ENCODE assay signal across 9 cellular contexts in the genomic region with DNA sequence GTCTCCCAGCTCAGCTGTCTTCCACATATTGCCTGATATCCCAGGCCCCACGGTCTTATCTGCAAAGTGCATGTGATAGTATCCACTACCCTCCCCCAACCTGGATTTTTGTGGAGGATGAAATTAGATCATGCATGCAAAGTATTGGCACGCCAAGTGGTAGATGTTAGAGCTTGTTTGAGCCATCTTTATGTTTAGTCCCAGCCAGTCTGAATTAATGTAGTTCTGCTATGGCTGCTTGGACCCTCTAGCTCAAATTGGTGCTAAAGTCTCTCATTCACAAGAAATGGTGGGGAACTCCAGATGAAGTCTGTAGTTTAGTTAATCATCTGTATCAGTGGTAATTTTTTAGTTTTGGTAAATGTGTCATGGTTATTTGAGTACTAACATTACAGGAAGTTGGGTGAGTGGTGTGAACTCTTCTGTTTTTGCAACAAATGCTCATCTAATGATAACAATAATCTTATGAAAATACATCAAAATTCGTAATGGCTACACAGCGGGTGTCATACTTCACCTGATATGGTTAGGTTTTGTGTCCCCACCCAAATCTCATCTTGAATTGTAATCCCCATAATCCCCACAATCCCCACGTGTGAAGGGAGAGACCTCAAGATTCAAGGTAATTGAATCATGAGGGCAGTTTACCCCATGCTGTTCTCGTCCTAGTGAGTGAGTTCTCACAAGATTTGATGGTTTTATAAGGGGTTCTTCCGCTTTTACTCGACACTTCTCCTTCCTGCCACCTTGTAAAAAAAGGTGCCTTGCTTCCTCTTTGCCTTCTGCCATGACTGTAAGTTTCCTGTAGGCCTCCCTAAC.
A peak's percentile ranks its signal among the peaks of the same experiment; 100 is the strongest.
DNase-seq lines count a peak whose midpoint lies in the region; ATAC-seq and TF ChIP-seq lines count a peak whose summit lies in the region.
"Had no signal": no experiment of that assay in that cellular context is flagged by ENCODE, and none has a peak within 500 bp of the region (broad histone marks: within the 10 kb centered on the region; RNA-seq: fewer than 3 reads in every experiment).

No MANE protein-coding gene starts in this region.

- H3K56ac ChIP-seq in IMR-90 (ENCODE audit: extremely low read depth, insufficient read depth, low read length) = no peak overlapping the region

- no peak overlapping the region for H3K27ac ChIP-seq in IMR-90 (ENCODE audit: insufficient read depth, low read length)

- no peak overlapping the region for H2AK9ac ChIP-seq in IMR-90 (replicated peaks; ENCODE audit: low read depth, low read length, poor library complexity)

- in situ Hi-C loops in IMR-90 (cut with MboI; ENCODE audit: low sequenced_read_pairs) = no loop called here

- peaks cover 79% of the 10 kb centered on the region for H3K4me1 Mint-ChIP-seq in activated naive CD4-positive, alpha-beta T cell treated with anti-CD3 and anti-CD28 coated beads for 36 hours (ENCODE audit: low read depth)
- H3K4me1 Mint-ChIP-seq in activated T-helper 1 cell treated with anti-CD3 and anti-CD28 coated beads, Interleukin-12 subunit alpha, Interleukin-12 subunit beta, Interleukin-2, Interleukin-4 antibody, amounts not matched to agents 30 ng/mL and 10 ng/mL and 1 ng/mL, durations not matched to agents 14 hours and 24 hours and 36 hours (ENCODE audit: low read depth) = peaks cover 67% of the 10 kb centered on the region
- peaks cover 30% of the 10 kb centered on the region for H3K4me1 Mint-ChIP-seq in stimulated activated memory B cell treated with anti-CD40 and anti-IgM and Interleukin-4, amounts not matched to agents 10 μg/mL and 1 μg/mL and 100 μg/mL, for 72 hours
- peaks cover 18% of the 10 kb centered on the region for H3K4me1 Mint-ChIP-seq in CD14-positive monocyte

- H4K20me1 ChIP-seq in IMR-90 (ENCODE audit: insufficient read depth, low read length) = no peaks in the 10 kb centered on the region

- DNase-seq in activated naive CD4-positive, alpha-beta T cell treated with anti-CD3 and anti-CD28 coated beads for 36 hours = peak; percentile 46
- no peak for DNase-seq in activated naive CD4-positive, alpha-beta T cell (lab: John Stamatoyannopoulos, UW)
- DNase-seq in IMR-90 (no peak), CD14-positive monocyte (ENCODE audit: low spot score) (no peak)
- DNase-seq in activated T-helper 1 cell treated with anti-CD3 and anti-CD28 coated beads, Interleukin-12 subunit alpha, Interleukin-12 subunit beta, Interleukin-2, Interleukin-4 antibody, amounts not matched to agents 30 ng/mL and 10 ng/mL and 1 ng/mL, durations not matched to agents 14 hours and 24 hours and 36 hours (ENCODE audit: low spot score) = no peak
- DNase-seq in central memory CD4-positive, alpha-beta T cell = no peak
- DNase-seq: NCI-H526 treated with DMSO at 0.1 percent for 48 hours had no signal

- H3K79me1 ChIP-seq in IMR-90 (ENCODE audit: low read depth in 1 of 2, low read length in 2 of 2) = no peaks in the 10 kb centered on the region; a peak in 1 of 4 replicates

- H4K8ac ChIP-seq in IMR-90 (ENCODE audit: low read depth in 2 of 2, low read length in 2 of 2) = no peak overlapping the region

- no peak overlapping the region for H4K5ac ChIP-seq in IMR-90 (ENCODE audit: low read depth, low read length)

- H3K36me3 Mint-ChIP-seq in activated naive CD4-positive, alpha-beta T cell treated with anti-CD3 and anti-CD28 coated beads for 36 hours (ENCODE audit: low read depth) = peaks cover 2% of the 10 kb centered on the region
- H3K36me3 Mint-ChIP-seq in activated T-helper 1 cell treated with anti-CD3 and anti-CD28 coated beads, Interleukin-12 subunit alpha, Interleukin-12 subunit beta, Interleukin-2, Interleukin-4 antibody, amounts not matched to agents 30 ng/mL and 10 ng/mL and 1 ng/mL, durations not matched to agents 14 hours and 24 hours and 36 hours (ENCODE audit: low read depth) = peaks cover 18% of the 10 kb centered on the region
- H3K36me3 Mint-ChIP-seq in stimulated activated memory B cell treated with anti-CD40 and anti-IgM and Interleukin-4, amounts not matched to agents 10 μg/mL and 1 μg/mL and 100 μg/mL, for 72 hours = no peaks in the 10 kb centered on the region
- peaks cover 0 to 3% of the 10 kb centered on the region in 2 donors for H3K36me3 Mint-ChIP-seq in CD14-positive monocyte

- H2BK5ac ChIP-seq in IMR-90 (ENCODE audit: low read depth, low read length, poor library complexity, severe bottlenecking) = no peak overlapping the region

- H3K18ac ChIP-seq in IMR-90 (ENCODE audit: low read depth, low read length) = no peak overlapping the region; the same call in none of the 2 replicates

- no peak overlapping the region for H3K9ac ChIP-seq in IMR-90 (ENCODE audit: low read depth, low read length)

- no peak overlapping the region for H3K14ac ChIP-seq in IMR-90 (replicated peaks; ENCODE audit: low read depth, low read length)

- CTCF ChIA-PET in activated naive CD4-positive, alpha-beta T cell treated with anti-CD3 and anti-CD28 coated beads for 36 hours (lab: Charles Lee) = interaction anchor here (0.8 to 1.0 kb wide), 2 partner anchors 12 to 15 kb away, joined by 3 to 4 read pairs; no protein-coding TSS in a partner anchor
- CTCF ChIA-PET in IMR-90 (lab: Yijun Ruan, JAX) = interaction anchor here (0.5 kb wide), 1 partner anchor 450 kb away, joined by 3 read pairs; no protein-coding TSS in a partner anchor

- peaks cover 15% of the 10 kb centered on the region for H3K9me3 Mint-ChIP-seq in activated naive CD4-positive, alpha-beta T cell treated with anti-CD3 and anti-CD28 coated beads for 36 hours
- peaks cover 29% of the 10 kb centered on the region for H3K9me3 Mint-ChIP-seq in activated T-helper 1 cell treated with anti-CD3 and anti-CD28 coated beads, Interleukin-12 subunit alpha, Interleukin-12 subunit beta, Interleukin-2, Interleukin-4 antibody, amounts not matched to agents 30 ng/mL and 10 ng/mL and 1 ng/mL, durations not matched to agents 14 hours and 24 hours and 36 hours
- peaks cover 9% of the 10 kb centered on the region for H3K9me3 Mint-ChIP-seq in stimulated activated memory B cell treated with anti-CD40 and anti-IgM and Interleukin-4, amounts not matched to agents 10 μg/mL and 1 μg/mL and 100 μg/mL, for 72 hours
- H3K9me3 Mint-ChIP-seq in CD14-positive monocyte = peaks cover 6 to 23% (median 10%) of the 10 kb centered on the region in 7 donors

- H2AK5ac ChIP-seq in IMR-90 (ENCODE audit: low read depth, low read length) = no peak overlapping the region

- no peak overlapping the region for H2BK120ac ChIP-seq in IMR-90 (ENCODE audit: low read depth, low read length)

- TF ChIP-seq RAD21 in IMR-90 (IDR thresholded peaks at IDR 0.05; ENCODE audit: low read length) = no peak

- H3K4me1 ChIP-seq in IMR-90 (ENCODE audit: control insufficient read depth, insufficient read depth, low read length) = peaks cover 17% of the 10 kb centered on the region

- H2BK15ac ChIP-seq in IMR-90 (ENCODE audit: low read depth, low read length) = peak overlapping the region; percentile 21; the same call in 2 of the 3 replicates

- H3K4ac ChIP-seq in IMR-90 (ENCODE audit: low read depth, low read length) = no peak overlapping the region

- ATAC-seq in IMR-90 (ENCODE audit: low read depth) (no peak), HG03442 (IDR thresholded peaks at IDR 0.05; ENCODE audit: unreplicated experiment) (no peak)
- peak; percentile 63 for ATAC-seq in stimulated activated memory B cell treated with anti-CD40 and anti-IgM and Interleukin-4, amounts not matched to agents 10 μg/mL and 1 μg/mL and 100 μg/mL, for 72 hours

- H3K23ac ChIP-seq in IMR-90 (ENCODE audit: low read depth, low read length) = no peak overlapping the region

- H3K36me3 ChIP-seq in IMR-90 (ENCODE audit: control insufficient read depth, insufficient read depth, low read length) = no peaks in the 10 kb centered on the region

- no CpG with 5 or more reads among the region's 8 CpGs for WGBS in IMR-90 (ENCODE audit: extremely low coverage in 2 of 2, insufficient read length in 1 of 2), 2 experiments

- no peaks in the 10 kb centered on the region for H3K27me3 Mint-ChIP-seq in activated naive CD4-positive, alpha-beta T cell treated with anti-CD3 and anti-CD28 coated beads for 36 hours (ENCODE audit: low read depth)
- no peaks in the 10 kb centered on the region for H3K27me3 Mint-ChIP-seq in activated T-helper 1 cell treated with anti-CD3 and anti-CD28 coated beads, Interleukin-12 subunit alpha, Interleukin-12 subunit beta, Interleukin-2, Interleukin-4 antibody, amounts not matched to agents 30 ng/mL and 10 ng/mL and 1 ng/mL, durations not matched to agents 14 hours and 24 hours and 36 hours (ENCODE audit: insufficient read depth)
- H3K27me3 Mint-ChIP-seq in stimulated activated memory B cell treated with anti-CD40 and anti-IgM and Interleukin-4, amounts not matched to agents 10 μg/mL and 1 μg/mL and 100 μg/mL, for 72 hours = no peaks in the 10 kb centered on the region
- peaks cover under 1 to 8% (median 1%) of the 10 kb centered on the region in 3 donors for H3K27me3 Mint-ChIP-seq in CD14-positive monocyte (ENCODE audit: low read depth in 3 of 3)

- BruUV-seq in IMR-90 (replicated peaks; lab: Mats Ljungman, UMichigan) = no TSS peak

- no peaks in the 10 kb centered on the region; the same call in 1 of the 2 replicates for H3K27me3 ChIP-seq in IMR-90 (ENCODE audit: control insufficient read depth, insufficient read depth, low read length)

- peaks cover 11% of the 10 kb centered on the region for H3K9me1 ChIP-seq in IMR-90 (ENCODE audit: insufficient read depth, low read length)

- no peaks in the 10 kb centered on the region for H3K9me3 ChIP-seq in IMR-90 (ENCODE audit: control insufficient read depth, insufficient read depth, low read length)

- H2BK20ac ChIP-seq in IMR-90 (ENCODE audit: low read depth, low read length) = no peak overlapping the region

- dilution Hi-C loops in IMR-90 (cut with HindIII; ENCODE audit: low sequenced_read_pairs, unreplicated experiment) = no loop called here

- H3K4me3 ChIP-seq in IMR-90 (ENCODE audit: insufficient read depth, low read depth, low read length) = no peak overlapping the region

- no peak overlapping the region for H4K91ac ChIP-seq in IMR-90 (ENCODE audit: insufficient read depth, low read depth, low read length)

- POLR2A ChIA-PET in IMR-90 (lab: Charles Lee; ENCODE audit: unreplicated experiment) = no interaction called here

- H3K27ac Mint-ChIP-seq in activated naive CD4-positive, alpha-beta T cell treated with anti-CD3 and anti-CD28 coated beads for 36 hours = peak overlapping the region; percentile 96
- peak overlapping the region; percentile 89 for H3K27ac Mint-ChIP-seq in activated T-helper 1 cell treated with anti-CD3 and anti-CD28 coated beads, Interleukin-12 subunit alpha, Interleukin-12 subunit beta, Interleukin-2, Interleukin-4 antibody, amounts not matched to agents 30 ng/mL and 10 ng/mL and 1 ng/mL, durations not matched to agents 14 hours and 24 hours and 36 hours
- peak overlapping the region; percentile 69 for H3K27ac Mint-ChIP-seq in stimulated activated memory B cell treated with anti-CD40 and anti-IgM and Interleukin-4, amounts not matched to agents 10 μg/mL and 1 μg/mL and 100 μg/mL, for 72 hours
- peak overlapping the region in 2 of 7 donors; percentile 20 to 67 for H3K27ac Mint-ChIP-seq in CD14-positive monocyte

- no peak overlapping the region for H2AFZ ChIP-seq in IMR-90 (replicated peaks; ENCODE audit: low read length, poor library complexity)

- intact Hi-C loops in activated naive CD4-positive, alpha-beta T cell treated with anti-CD3 and anti-CD28 coated beads for 36 hours (cut with micrococcal nuclease) = loop anchor here (1.0 to 2.0 kb wide), 4 partner anchors 8 to 1619 kb away; no protein-coding TSS in a partner anchor
- intact Hi-C loops in IMR-90 (cut with micrococcal nuclease) (no loop called here), CD14-positive monocyte (cut with micrococcal nuclease) (no loop called here)
- intact Hi-C loops in activated T-helper 1 cell treated with anti-CD3 and anti-CD28 coated beads, Interleukin-12 subunit alpha, Interleukin-12 subunit beta, Interleukin-2, Interleukin-4 antibody, amounts not matched to agents 30 ng/mL and 10 ng/mL and 1 ng/mL, durations not matched to agents 14 hours and 24 hours and 36 hours (cut with micrococcal nuclease) = loop anchor here (1.0 kb wide), 2 partner anchors 15 to 124 kb away; no protein-coding TSS in a partner anchor

- no peak for TF ChIP-seq POLR2A in IMR-90 (IDR thresholded peaks at IDR 0.05; ENCODE audit: low read depth, low read length)

- no peak overlapping the region for H3K4me3 Mint-ChIP-seq in activated naive CD4-positive, alpha-beta T cell treated with anti-CD3 and anti-CD28 coated beads for 36 hours
- H3K4me3 Mint-ChIP-seq in activated T-helper 1 cell treated with anti-CD3 and anti-CD28 coated beads, Interleukin-12 subunit alpha, Interleukin-12 subunit beta, Interleukin-2, Interleukin-4 antibody, amounts not matched to agents 30 ng/mL and 10 ng/mL and 1 ng/mL, durations not matched to agents 14 hours and 24 hours and 36 hours = no peak overlapping the region
- no peak overlapping the region for H3K4me3 Mint-ChIP-seq in stimulated activated memory B cell treated with anti-CD40 and anti-IgM and Interleukin-4, amounts not matched to agents 10 μg/mL and 1 μg/mL and 100 μg/mL, for 72 hours
- H3K4me3 Mint-ChIP-seq in CD14-positive monocyte = no peak overlapping the region

- no peak overlapping the region for H3K4me2 ChIP-seq in IMR-90 (ENCODE audit: low read depth, low read length)

- TF ChIP-seq CTCF in IMR-90 (conservative IDR thresholded peaks at IDR 0.05; ENCODE audit: low read depth, low read length) (no peak), CD14-positive monocyte (IDR thresholded peaks at IDR 0.05) (no peak)

Comparison
In these comparisons a context has a peak if more than half of its experiments do, and no peak if none do; other contexts are left out.
1. intact Hi-C loops: an anchor here in activated naive CD4-positive, alpha-beta T cell treated with anti-CD3 and anti-CD28 coated beads for 36 hours (1.0 to 2.0 kb wide) and activated T-helper 1 cell treated with anti-CD3 and anti-CD28 coated beads, Interleukin-12 subunit alpha, Interleukin-12 subunit beta, Interleukin-2, Interleukin-4 antibody, amounts not matched to agents 30 ng/mL and 10 ng/mL and 1 ng/mL, durations not matched to agents 14 hours and 24 hours and 36 hours (1.0 kb wide); none called in IMR-90 and CD14-positive monocyte.